9 cellular contexts compared by ENCODE assay signal in genomic region chr1:23424171-23424959, GRCh38. TPM values are rescaled to one million over a fixed set of nuclear protein-coding genes. Genes with fewer than 3 reads are reported as not detected.
A peak's percentile ranks its signal among the peaks of the same experiment; 100 is the strongest.
DNase-seq lines count a peak whose midpoint lies in the region; ATAC-seq and TF ChIP-seq lines count a peak whose summit lies in the region.
"Had no signal": no experiment of that assay in that cellular context is flagged by ENCODE, and none has a peak within 500 bp of the region (broad histone marks: within the 10 kb centered on the region; RNA-seq: fewer than 3 reads in every experiment).

TCEA3 (minus strand) TSS chr1:23424748; CDS start chr1:23424633, 115 bp downstream.

- no peak within 1 kb of the TSS for H3K4me3 ChIP-seq in endocrine pancreas (ENCODE audit: control insufficient read depth, insufficient read depth, low read length)
- peak within 1 kb of the TSS; percentile 71 to 95 for H3K4me3 ChIP-seq in muscle layer of duodenum (ENCODE audit: low read depth in 1 of 2, low read length in 2 of 2)
- no peak within 1 kb of the TSS for H3K4me3 ChIP-seq in BE2C (ENCODE audit: low read depth, low read length)

- H3K9ac ChIP-seq in endocrine pancreas (ENCODE audit: control insufficient read depth, insufficient read depth, low read length), result peak within 1 kb of the TSS; percentile 21

- H3K4me1 ChIP-seq in endocrine pancreas (ENCODE audit: control insufficient read depth, insufficient read depth, low read length) (no peaks in the 10 kb centered on the region), muscle layer of duodenum (ENCODE audit: control insufficient read depth in 1 of 2, insufficient read depth in 2 of 2, low read length in 2 of 2) (peaks cover 18 to 27% of the 10 kb centered on the region in 2 donors), BE2C (peaks cover 14% of the 10 kb centered on the region)

- in situ Hi-C loops in GM13977 (cut with MboI; ENCODE audit: low pct_unique_long_range_greater_than_20kb, low sequenced_read_pairs, unreplicated experiment), result no loop called here

- no peak for ATAC-seq in GM18519 (IDR thresholded peaks at IDR 0.05; ENCODE audit: low FRiP score, unreplicated experiment)
- ATAC-seq in GM21737 (IDR thresholded peaks at IDR 0.05; ENCODE audit: unreplicated experiment), result no peak

- H3K9me3 ChIP-seq in endocrine pancreas (ENCODE audit: control insufficient read depth, low read length) (no peaks in the 10 kb centered on the region), muscle layer of duodenum (ENCODE audit: control insufficient read depth in 1 of 2, low read length in 2 of 2) (no peaks in the 10 kb centered on the region), BE2C (no peaks in the 10 kb centered on the region)

- TF ChIP-seq CTCF in GM13977 (IDR thresholded peaks at IDR 0.05; ENCODE audit: extremely low read depth, insufficient read depth, missing control alignments) (no peak), BE2C (IDR thresholded peaks at IDR 0.05; ENCODE audit: low read depth, low read length) (no peak)

- DNase-seq in GM13977 (ENCODE audit: low spot score), result peak; percentile 60
- DNase-seq in activated CD4-positive, alpha-beta T cell treated with anti-CD3 and anti-CD28 coated beads for 48 hours, result peak; percentile 18
- peak; percentile 63 for DNase-seq in ureter (ENCODE audit: low spot score)
- DNase-seq in BE2C, result no peak

- no peaks in the 10 kb centered on the region for H3K36me3 ChIP-seq in endocrine pancreas (ENCODE audit: control insufficient read depth, insufficient read depth, low read length)
- peaks cover 3 to 18% of the 10 kb centered on the region in 2 donors for H3K36me3 ChIP-seq in muscle layer of duodenum (ENCODE audit: control insufficient read depth in 1 of 2, insufficient read depth in 2 of 2, low read length in 2 of 2)
- no peaks in the 10 kb centered on the region for H3K36me3 ChIP-seq in BE2C

- no peak within 1 kb of the TSS for H3K27ac ChIP-seq in muscle layer of duodenum (ENCODE audit: low read length)
- H3K27ac ChIP-seq: HL-60 had no signal

- H3K27me3 ChIP-seq in endocrine pancreas (ENCODE audit: control insufficient read depth, insufficient read depth, low read length) (no peaks in the 10 kb centered on the region), muscle layer of duodenum (ENCODE audit: low read depth, low read length) (no peaks in the 10 kb centered on the region), BE2C (no peaks in the 10 kb centered on the region)

RNA-seq across cellular contexts. Expression of gene TCEA3, which starts in this region (rescaled TPM):
- 50.2 TPM for total RNA-seq in ureter
- polyA plus RNA-seq in BE2C (2012; ENCODE audit: insufficient read depth, insufficient read length, low read depth), result 0.40 TPM

Comparison
In these comparisons a context has a peak if more than half of its experiments do, and no peak if none do; other contexts are left out.
1. H3K4me3 ChIP-seq: peak in muscle layer of duodenum (2 of 2); none in endocrine pancreas (single experiment) and BE2C (single experiment).